ENCODE assay signal across 21 cellular contexts in the genomic region with DNA sequence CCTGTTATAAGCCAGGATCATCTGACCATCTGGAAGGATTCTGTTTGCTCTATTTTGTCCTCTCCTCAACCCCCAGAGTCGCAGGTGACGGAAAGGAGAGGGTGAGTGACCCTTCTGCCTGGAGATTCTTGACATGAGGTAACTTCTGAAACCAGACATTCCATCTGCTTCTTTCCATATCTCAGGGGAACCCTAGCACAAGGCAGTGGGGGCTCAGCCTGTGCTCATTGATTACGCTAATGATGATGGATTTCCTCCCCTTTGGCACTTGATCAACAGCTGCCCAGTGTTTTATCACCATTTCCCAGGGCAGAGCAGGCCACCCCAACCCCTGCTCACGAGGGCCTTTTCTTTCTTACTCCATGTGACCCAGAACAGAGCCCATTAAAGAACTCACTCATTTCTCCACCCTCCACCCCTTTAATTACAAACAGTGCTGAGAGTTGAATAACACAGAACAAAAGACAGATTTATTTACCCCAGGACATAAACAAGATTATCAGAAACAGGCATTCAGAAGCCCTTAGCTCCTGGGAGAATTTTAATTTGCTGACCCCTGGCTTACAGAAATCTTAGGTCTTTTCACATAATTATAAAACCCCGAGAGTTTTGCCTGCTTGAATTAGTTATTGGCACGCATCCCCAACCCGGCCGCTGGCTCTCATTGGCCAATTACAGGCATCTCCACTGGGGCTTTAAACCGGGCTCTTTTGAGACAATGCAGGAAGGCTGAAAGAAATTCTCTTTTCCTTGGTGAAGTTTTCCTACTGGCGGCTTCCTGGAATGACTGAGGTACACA. TPM values are rescaled to one million over a fixed set of nuclear protein-coding genes. Genes with fewer than 3 reads are reported as not detected.
DNase-seq lines count a peak whose midpoint lies in the region; ATAC-seq and TF ChIP-seq lines count a peak whose summit lies in the region.
"Had no signal": no experiment of that assay in that cellular context is flagged by ENCODE, and none has a peak within 500 bp of the region (broad histone marks: within the 10 kb centered on the region; RNA-seq: fewer than 3 reads in every experiment).

No MANE protein-coding gene starts in this region.

- no peaks in the 10 kb centered on the region for H3K9me3 ChIP-seq in right atrium auricular region
- H3K9me3 ChIP-seq: ascending aorta, tibial nerve had no signal

- no peak overlapping the region for H3K4me3 Mint-ChIP-seq in activated CD4-positive, alpha-beta T cell treated with anti-CD3 and anti-CD28 coated beads for 36 hours
- H3K4me3 Mint-ChIP-seq: activated CD4-positive, alpha-beta T cell treated with anti-CD3 and anti-CD28 coated beads, Interleukin-2, amount 10 ng/mL, durations not matched to agents 7 days and 5 days; CD4-positive, alpha-beta memory T cell; mesothelial cell of epicardium had no signal

- H3K4me3 ChIP-seq in right atrium auricular region, result no peak overlapping the region
- H3K4me3 ChIP-seq: ascending aorta, tibial nerve had no signal

- no peaks in the 10 kb centered on the region for H3K27me3 ChIP-seq in right atrium auricular region
- H3K27me3 ChIP-seq: ascending aorta, foreskin keratinocyte, tibial nerve had no signal

- intact Hi-C loops in Right ventricle myocardium inferior (cut with DNase I), result no loop called here
- intact Hi-C loops in activated CD4-positive, alpha-beta T cell treated with anti-CD3 and anti-CD28 coated beads for 36 hours (cut with DNase I, micrococcal nuclease), result no loop called here

- CTCF ChIA-PET in activated CD4-positive, alpha-beta T cell treated with anti-CD3 and anti-CD28 coated beads for 36 hours (lab: Charles Lee), result no interaction called here

- POLR2A ChIA-PET in activated CD4-positive, alpha-beta T cell treated with anti-CD3 and anti-CD28 coated beads for 36 hours (lab: Charles Lee), result no interaction called here

- no peaks in the 10 kb centered on the region for H3K9me3 Mint-ChIP-seq in activated CD4-positive, alpha-beta T cell treated with anti-CD3 and anti-CD28 coated beads for 36 hours (ENCODE audit: low read depth)
- H3K9me3 Mint-ChIP-seq: mesothelial cell of epicardium had no signal

- ATAC-seq in Right ventricle myocardium inferior, result peak; percentile 10
- ATAC-seq in activated CD4-positive, alpha-beta T cell treated with anti-CD3 and anti-CD28 coated beads for 36 hours, result no peak
- ATAC-seq: foreskin keratinocyte had no signal

- H3K4me1 Mint-ChIP-seq in activated CD4-positive, alpha-beta T cell treated with anti-CD3 and anti-CD28 coated beads for 36 hours, result no peaks in the 10 kb centered on the region
- H3K4me1 Mint-ChIP-seq: activated CD4-positive, alpha-beta T cell treated with anti-CD3 and anti-CD28 coated beads, Interleukin-2, amount 10 ng/mL, durations not matched to agents 7 days and 5 days; CD4-positive, alpha-beta memory T cell had no signal

- no peak for DNase-seq in Right ventricle myocardium inferior (ENCODE audit: missing footprints)
- DNase-seq in right atrium auricular region (ENCODE audit: low spot score), result no peak
- DNase-seq in NCI-H82 treated with DMSO at 0.1 percent for 48 hours (lab: John Stamatoyannopoulos, UW; ENCODE audit: unreplicated experiment), result peak; percentile 97
- DNase-seq in globus pallidus (ENCODE audit: low spot score), result peak; percentile 11
- no peak for DNase-seq in activated CD4-positive, alpha-beta T cell treated with anti-CD3 and anti-CD28 coated beads for 36 hours
- no peak for DNase-seq in DMS53 (lab: John Stamatoyannopoulos, UW)
- DNase-seq in superior temporal gyrus (ENCODE audit: extremely low spot score), result no peak
- no peak for DNase-seq in NK-92 treated with Interleukin-12 subunit alpha and Interleukin-12 subunit beta, amount 100 ng/mL, for 24 hours (lab: John Stamatoyannopoulos, UW)
- DNase-seq: activated CD4-positive, alpha-beta T cell treated with anti-CD3 and anti-CD28 coated beads, Interleukin-2, amount 10 ng/mL, durations not matched to agents 7 days and 5 days; CD4-positive, alpha-beta memory T cell; EL; foreskin keratinocyte; GOT3; NCI-H1694 treated with DMSO at 0.1 percent for 48 hours; NCI-H526; stimulated activated naive CD4-positive, alpha-beta T cell had no signal

- H3K36me3 ChIP-seq in right atrium auricular region, result no peaks in the 10 kb centered on the region
- H3K36me3 ChIP-seq: ascending aorta, tibial nerve had no signal

- no peak overlapping the region for H3K27ac ChIP-seq in right atrium auricular region
- H3K27ac ChIP-seq: ascending aorta, foreskin keratinocyte had no signal

- no peaks in the 10 kb centered on the region for H3K4me1 ChIP-seq in right atrium auricular region
- H3K4me1 ChIP-seq: ascending aorta, foreskin keratinocyte, tibial nerve had no signal

- no peak for TF ChIP-seq CTCF in right atrium auricular region (IDR thresholded peaks at IDR 0.05)

- H3K27me3 Mint-ChIP-seq in activated CD4-positive, alpha-beta T cell treated with anti-CD3 and anti-CD28 coated beads for 36 hours, result peaks cover 7% of the 10 kb centered on the region
- H3K27me3 Mint-ChIP-seq: activated CD4-positive, alpha-beta T cell treated with anti-CD3 and anti-CD28 coated beads, Interleukin-2, amount 10 ng/mL, durations not matched to agents 7 days and 5 days had no signal

- H3K36me3 Mint-ChIP-seq in activated CD4-positive, alpha-beta T cell treated with anti-CD3 and anti-CD28 coated beads for 36 hours (ENCODE audit: low read depth), result no peaks in the 10 kb centered on the region
- H3K36me3 Mint-ChIP-seq: CD4-positive, alpha-beta memory T cell; mesothelial cell of epicardium had no signal

- H3K27ac Mint-ChIP-seq in activated CD4-positive, alpha-beta T cell treated with anti-CD3 and anti-CD28 coated beads for 36 hours, result no peak overlapping the region
- H3K27ac Mint-ChIP-seq: activated CD4-positive, alpha-beta T cell treated with anti-CD3 and anti-CD28 coated beads, Interleukin-2, amount 10 ng/mL, durations not matched to agents 7 days and 5 days; CD4-positive, alpha-beta memory T cell; mesothelial cell of epicardium had no signal

RNA-seq across cellular contexts. Expression of gene CCDC60, which starts 32.0 kb away (rescaled TPM):
- total RNA-seq in Right ventricle myocardium inferior, result not detected
- total RNA-seq in right atrium auricular region, result not detected
- total RNA-seq in activated CD4-positive, alpha-beta T cell treated with anti-CD3 and anti-CD28 coated beads for 36 hours, result not detected
- total RNA-seq: activated CD4-positive, alpha-beta T cell treated with anti-CD3 and anti-CD28 coated beads, Interleukin-2, amount 10 ng/mL, durations not matched to agents 7 days and 5 days; ascending aorta; CD4-positive, alpha-beta memory T cell; endothelial cell of umbilical vein; foreskin keratinocyte; renal cortical epithelial cell; tibial nerve had no signal

Comparison
In these comparisons a context has a peak if more than half of its experiments do, and no peak if none do; other contexts are left out.
1. DNase-seq: peak in NCI-H82 treated with DMSO at 0.1 percent for 48 hours (single experiment) and globus pallidus (single experiment); none in Right ventricle myocardium inferior (single experiment), right atrium auricular region (single experiment), activated CD4-positive, alpha-beta T cell treated with anti-CD3 and anti-CD28 coated beads for 36 hours (single experiment), DMS53 (single experiment), superior temporal gyrus (single experiment) and NK-92 treated with Interleukin-12 subunit alpha and Interleukin-12 subunit beta, amount 100 ng/mL, for 24 hours (single experiment).